ENCODE assay signal across 28 cellular contexts in the genomic region with DNA sequence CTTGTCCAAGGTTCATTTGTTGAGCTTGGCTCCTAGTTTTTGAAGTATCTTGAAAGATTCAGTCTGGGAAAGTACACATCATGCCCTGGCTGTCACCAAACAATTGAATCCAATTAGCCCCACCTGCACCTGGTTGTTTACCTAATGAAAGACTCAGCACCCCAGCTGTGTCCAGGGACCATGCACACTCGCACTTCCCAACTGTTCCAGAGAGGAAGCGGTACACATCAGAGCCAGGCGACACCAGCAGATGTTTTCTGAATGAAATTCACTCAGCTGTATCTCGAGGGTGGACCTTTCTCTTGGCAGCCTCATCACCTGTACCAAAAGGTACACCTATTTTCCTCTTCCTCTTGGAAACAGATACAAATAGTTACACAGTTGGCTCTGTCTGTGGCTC.
DNase-seq lines count a peak whose midpoint lies in the region; ATAC-seq, FAIRE-seq and TF ChIP-seq lines count a peak whose summit lies in the region.
"Had no signal": no experiment of that assay in that cellular context is flagged by ENCODE, and none has a peak within 500 bp of the region (broad histone marks: within the 10 kb centered on the region; RNA-seq: fewer than 3 reads in every experiment).

No MANE protein-coding gene starts in this region.

- no peaks in the 10 kb centered on the region for H3K9me3 Mint-ChIP-seq in activated CD4-positive, alpha-beta T cell treated with anti-CD3 and anti-CD28 coated beads for 36 hours (ENCODE audit: low read depth)
- H3K9me3 Mint-ChIP-seq: activated CD8-positive, alpha-beta T cell treated with anti-CD3 and anti-CD28 coated beads for 36 hours had no signal

- H3K9me3 ChIP-seq in left lung: no peaks in the 10 kb centered on the region
- H3K9me3 ChIP-seq in kidney (ENCODE audit: control insufficient read depth in 1 of 2, low read length in 2 of 2): no peaks in the 10 kb centered on the region
- H3K9me3 ChIP-seq: neutrophil, sigmoid colon, SJSA1, upper lobe of right lung had no signal

- H3K27ac Mint-ChIP-seq in activated CD4-positive, alpha-beta T cell treated with anti-CD3 and anti-CD28 coated beads for 36 hours: no peak overlapping the region
- H3K27ac Mint-ChIP-seq: activated CD8-positive, alpha-beta T cell treated with anti-CD3 and anti-CD28 coated beads for 36 hours; activated T-helper 17 cell treated with anti-CD3 and anti-CD28 coated beads, Interleukin-2, amount 50 U/mL, for 72 hours; progenitor cell of endocrine pancreas; stimulated activated naive B cell treated with anti-CD40 and anti-IgM and Interleukin-4, amounts not matched to agents 10 μg/mL and 1 μg/mL and 100 μg/mL, for 72 hours had no signal

- H3K27me3 Mint-ChIP-seq in activated CD4-positive, alpha-beta T cell treated with anti-CD3 and anti-CD28 coated beads for 36 hours: no peaks in the 10 kb centered on the region
- H3K27me3 Mint-ChIP-seq: activated CD8-positive, alpha-beta T cell treated with anti-CD3 and anti-CD28 coated beads for 36 hours; activated T-helper 17 cell treated with anti-CD3 and anti-CD28 coated beads, Interleukin-2, amount 50 U/mL, for 72 hours; progenitor cell of endocrine pancreas; stimulated activated naive B cell treated with anti-CD40 and anti-IgM and Interleukin-4, amounts not matched to agents 10 μg/mL and 1 μg/mL and 100 μg/mL, for 72 hours had no signal

- FAIRE-seq in kidney (lab: Jason Lieb, UNC): no peak
- FAIRE-seq: endothelial cell of umbilical vein, GM12878, TTC549 had no signal

- intact Hi-C loops in left lung (cut with DNase I) (no loop called here), kidney (cut with DNase I) (no loop called here)
- intact Hi-C loops in activated CD4-positive, alpha-beta T cell treated with anti-CD3 and anti-CD28 coated beads for 36 hours (cut with DNase I, micrococcal nuclease): no loop called here

- H3K27ac ChIP-seq in left lung: no peak overlapping the region
- H3K27ac ChIP-seq in kidney (ENCODE audit: low read depth in 2 of 2, low read length in 2 of 2): no peak overlapping the region
- H3K27ac ChIP-seq: HL-60, KMS-11, neutrophil, sigmoid colon, SJSA1, upper lobe of right lung had no signal

- no peaks in the 10 kb centered on the region for H3K4me1 ChIP-seq in left lung
- no peaks in the 10 kb centered on the region for H3K4me1 ChIP-seq in kidney (ENCODE audit: control insufficient read depth in 1 of 2, insufficient read depth in 1 of 2, low read depth in 1 of 2, low read length in 2 of 2)
- H3K4me1 ChIP-seq: sigmoid colon, SJSA1, upper lobe of right lung had no signal

- no peak overlapping the region for H3K9ac ChIP-seq in kidney (ENCODE audit: low read length in 2 of 2)
- H3K9ac ChIP-seq: KMS-11 had no signal

- H3K4me1 Mint-ChIP-seq in activated CD4-positive, alpha-beta T cell treated with anti-CD3 and anti-CD28 coated beads for 36 hours: peaks cover 3% of the 10 kb centered on the region

- H3K36me3 ChIP-seq in left lung (no peaks in the 10 kb centered on the region), kidney (ENCODE audit: control insufficient read depth in 1 of 2, insufficient read depth in 2 of 2, low read length in 2 of 2) (no peaks in the 10 kb centered on the region)
- H3K36me3 ChIP-seq: neutrophil, sigmoid colon, SJSA1, upper lobe of right lung had no signal

- DNase-seq in DMS79 treated with DMSO at 0.1 percent for 48 hours (lab: John Stamatoyannopoulos, UW) (peak; percentile 66), NCI-H187 (lab: John Stamatoyannopoulos, UW) (peak; percentile 15 to 41), NCI-H345 treated with DMSO at 0.1 percent for 48 hours (lab: John Stamatoyannopoulos, UW; ENCODE audit: unreplicated experiment) (peak; percentile 89), SW480 (ENCODE audit: low spot score) (peak; percentile 9), left lung (no peak), kidney (no peak)
- DNase-seq in activated CD4-positive, alpha-beta T cell treated with anti-CD3 and anti-CD28 coated beads for 36 hours: no peak
- DNase-seq: activated CD8-positive, alpha-beta T cell treated with anti-CD3 and anti-CD28 coated beads for 36 hours; activated naive CD4-positive, alpha-beta T cell treated with anti-CD3 and anti-CD28 coated beads, Interleukin-2, amount 50 U/mL, for 16 hours; amygdala; C1 segment of cervical spinal cord; EL; hypothalamus; mesendoderm; sigmoid colon; stimulated activated CD4-positive, alpha-beta T cell treated with anti-CD3 and anti-CD28 coated beads, Interleukin-4, amount 100 ng/mL, for 4 hours; stimulated activated naive B cell treated with anti-CD40 and anti-IgM and Interleukin-4, amounts not matched to agents 10 μg/mL and 1 μg/mL and 100 μg/mL, for 72 hours; upper lobe of right lung had no signal

- POLR2A ChIA-PET in activated CD4-positive, alpha-beta T cell treated with anti-CD3 and anti-CD28 coated beads for 36 hours (lab: Charles Lee): no interaction called here

- TF ChIP-seq CTCF in left lung (IDR thresholded peaks at IDR 0.05): no peak
- TF ChIP-seq CTCF in kidney (IDR thresholded peaks at IDR 0.05; ENCODE audit: borderline replicate concordance, extremely low read depth, insufficient read depth): no peak

- no peak overlapping the region for H3K4me3 Mint-ChIP-seq in activated CD4-positive, alpha-beta T cell treated with anti-CD3 and anti-CD28 coated beads for 36 hours
- H3K4me3 Mint-ChIP-seq: activated CD8-positive, alpha-beta T cell treated with anti-CD3 and anti-CD28 coated beads for 36 hours; activated T-helper 17 cell treated with anti-CD3 and anti-CD28 coated beads, Interleukin-2, amount 50 U/mL, for 72 hours; stimulated activated naive B cell treated with anti-CD40 and anti-IgM and Interleukin-4, amounts not matched to agents 10 μg/mL and 1 μg/mL and 100 μg/mL, for 72 hours had no signal

- H3K27me3 ChIP-seq in left lung: no peaks in the 10 kb centered on the region
- H3K27me3 ChIP-seq: neutrophil, sigmoid colon, SJSA1, upper lobe of right lung had no signal

- CTCF ChIA-PET in activated CD4-positive, alpha-beta T cell treated with anti-CD3 and anti-CD28 coated beads for 36 hours (lab: Charles Lee): interaction anchor here (1.0 kb wide), 1 partner anchor 9 kb away, joined by 3 read pairs; no protein-coding TSS in a partner anchor

- peaks cover 20% of the 10 kb centered on the region for H3K36me3 Mint-ChIP-seq in activated CD4-positive, alpha-beta T cell treated with anti-CD3 and anti-CD28 coated beads for 36 hours (ENCODE audit: low read depth)

- no peak for ATAC-seq in left lung
- no peak for ATAC-seq in activated CD4-positive, alpha-beta T cell treated with anti-CD3 and anti-CD28 coated beads for 36 hours
- ATAC-seq: activated CD8-positive, alpha-beta T cell treated with anti-CD3 and anti-CD28 coated beads for 36 hours; activated T-helper 17 cell treated with anti-CD3 and anti-CD28 coated beads, Interleukin-2, amount 50 U/mL, for 72 hours; GM12878; left lobe of liver; stimulated activated naive B cell treated with anti-CD40 and anti-IgM and Interleukin-4, amounts not matched to agents 10 μg/mL and 1 μg/mL and 100 μg/mL, for 72 hours; upper lobe of right lung had no signal

- H3K4me3 ChIP-seq in left lung (no peak overlapping the region), kidney (ENCODE audit: low read length in 2 of 2) (no peak overlapping the region)
- H3K4me3 ChIP-seq: GM12878, sigmoid colon, SJSA1, upper lobe of right lung had no signal

Comparison
In these comparisons a context has a peak if more than half of its experiments do, and no peak if none do; other contexts are left out.
1. DNase-seq: peak in DMS79 treated with DMSO at 0.1 percent for 48 hours (single experiment), NCI-H187 (2 of 2), NCI-H345 treated with DMSO at 0.1 percent for 48 hours (single experiment) and SW480 (single experiment); none in left lung (0 of 2), kidney (single experiment) and activated CD4-positive, alpha-beta T cell treated with anti-CD3 and anti-CD28 coated beads for 36 hours (single experiment).